ENCODE assay signal across 2 cellular contexts in the genomic region with DNA sequence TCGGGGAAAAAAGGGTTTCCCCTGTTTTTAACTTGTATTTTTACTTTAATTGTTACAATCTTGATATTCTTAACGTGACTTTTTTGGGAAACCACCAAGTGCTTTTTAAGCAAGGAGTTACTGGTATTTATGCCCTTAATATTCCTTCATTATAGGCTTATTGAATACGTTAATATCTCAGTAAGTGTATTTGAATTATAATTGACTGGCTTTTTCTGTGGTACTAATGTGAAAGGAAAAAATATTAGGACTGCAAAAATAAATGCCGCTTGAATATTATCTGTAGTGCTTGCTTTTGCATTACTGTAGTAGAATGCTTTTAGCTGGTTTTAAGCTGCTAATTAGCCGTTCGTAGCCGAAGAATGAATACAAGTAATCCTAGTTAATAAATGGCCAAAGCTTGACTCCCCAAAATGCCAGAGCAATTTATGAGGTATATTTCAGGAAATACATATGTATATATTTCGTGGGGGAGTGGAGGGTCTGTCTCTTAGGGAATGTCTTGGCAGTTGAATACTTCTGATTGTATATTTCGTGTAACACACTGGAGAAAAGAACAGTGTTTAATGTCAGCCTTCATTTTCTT.
TF ChIP-seq lines count a peak whose summit lies in the region.

No MANE protein-coding gene starts in this region.

TF ChIP-seq in A549, 52 proteins besides CTCF, POLR2A, EP300 and RAD21:
- TF ChIP-seq MAX (IDR thresholded peaks at IDR 0.05) (no peak), SMC3 (IDR thresholded peaks at IDR 0.05) (0 out of 3 replicates have a peak, but pooled peaks have one; percentile 2), MAFK (IDR thresholded peaks at IDR 0.05; ENCODE audit: partially characterized antibody) (no peak), JUN (IDR thresholded peaks at IDR 0.05) (0 out of 5 replicates have a peak, but pooled peaks of 1 of the 2 experiments have one; percentile 6)
- TF ChIP-seq, protein P1, sequence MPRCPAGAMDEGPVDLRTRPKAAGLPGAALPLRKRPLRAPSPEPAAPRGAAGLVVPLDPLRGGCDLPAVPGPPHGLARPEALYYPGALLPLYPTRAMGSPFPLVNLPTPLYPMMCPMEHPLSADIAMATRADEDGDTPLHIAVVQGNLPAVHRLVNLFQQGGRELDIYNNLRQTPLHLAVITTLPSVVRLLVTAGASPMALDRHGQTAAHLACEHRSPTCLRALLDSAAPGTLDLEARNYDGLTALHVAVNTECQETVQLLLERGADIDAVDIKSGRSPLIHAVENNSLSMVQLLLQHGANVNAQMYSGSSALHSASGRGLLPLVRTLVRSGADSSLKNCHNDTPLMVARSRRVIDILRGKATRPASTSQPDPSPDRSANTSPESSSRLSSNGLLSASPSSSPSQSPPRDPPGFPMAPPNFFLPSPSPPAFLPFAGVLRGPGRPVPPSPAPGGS (IDR thresholded peaks at IDR 0.05) = no peak

TF ChIP-seq in GM12878, 131 proteins besides CTCF, POLR2A, EP300 and RAD21:
- no peak for TF ChIP-seq CREB1 (IDR thresholded peaks at IDR 0.05; ENCODE audit: low read depth)
- TF ChIP-seq KLF5 (IDR thresholded peaks at IDR 0.05; ENCODE audit: partially characterized antibody) = no peak
- TF ChIP-seq FOXM1 (IDR thresholded peaks at IDR 0.05; ENCODE audit: low read depth, low read length) = 0 out of 2 replicates have a peak, but pooled peaks have one; percentile 9
- 0 out of 2 replicates have a peak, but pooled peaks have one; percentile 12 for TF ChIP-seq SMAD5 (IDR thresholded peaks at IDR 0.05; ENCODE audit: low read depth)
- TF ChIP-seq ZNF274 (IDR thresholded peaks at IDR 0.05; ENCODE audit: insufficient read depth, insufficient read length) = no peak
- no peak for TF ChIP-seq ASH2L (IDR thresholded peaks at IDR 0.05; ENCODE audit: borderline replicate concordance, low read depth)
- no peak for TF ChIP-seq FOS (IDR thresholded peaks at IDR 0.05; ENCODE audit: borderline replicate concordance, extremely low read depth, insufficient read length)
- TF ChIP-seq BHLHE40 (IDR thresholded peaks at IDR 0.05; ENCODE audit: borderline replicate concordance in 1 of 2, low read depth in 2 of 2, low read length in 1 of 2) = no peak
- peak; percentile 44; the same call in 1 of the 2 replicates for TF ChIP-seq MLLT1 (IDR thresholded peaks at IDR 0.05)
- TF ChIP-seq IKZF1 (conservative IDR thresholded peaks at IDR 0.05) = no peak
- no peak for TF ChIP-seq TCF3 (IDR thresholded peaks at IDR 0.05; ENCODE audit: borderline replicate concordance, insufficient read depth, low read depth, low read length)
- no peak for TF ChIP-seq MEF2B (IDR thresholded peaks at IDR 0.05; ENCODE audit: partially characterized antibody, poor library complexity, severe bottlenecking)
- no peak for TF ChIP-seq POU2F2 (IDR thresholded peaks at IDR 0.05; ENCODE audit: borderline replicate concordance, low read depth, low read length)
- TF ChIP-seq, protein P2, sequence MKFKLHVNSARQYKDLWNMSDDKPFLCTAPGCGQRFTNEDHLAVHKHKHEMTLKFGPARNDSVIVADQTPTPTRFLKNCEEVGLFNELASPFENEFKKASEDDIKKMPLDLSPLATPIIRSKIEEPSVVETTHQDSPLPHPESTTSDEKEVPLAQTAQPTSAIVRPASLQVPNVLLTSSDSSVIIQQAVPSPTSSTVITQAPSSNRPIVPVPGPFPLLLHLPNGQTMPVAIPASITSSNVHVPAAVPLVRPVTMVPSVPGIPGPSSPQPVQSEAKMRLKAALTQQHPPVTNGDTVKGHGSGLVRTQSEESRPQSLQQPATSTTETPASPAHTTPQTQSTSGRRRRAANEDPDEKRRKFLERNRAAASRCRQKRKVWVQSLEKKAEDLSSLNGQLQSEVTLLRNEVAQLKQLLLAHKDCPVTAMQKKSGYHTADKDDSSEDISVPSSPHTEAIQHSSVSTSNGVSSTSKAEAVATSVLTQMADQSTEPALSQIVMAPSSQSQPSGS (IDR thresholded peaks at IDR 0.05; ENCODE audit: low read length) = peak; percentile 6; the same call in 1 of the 2 replicates
- no peak for TF ChIP-seq CBX5 (IDR thresholded peaks at IDR 0.05; ENCODE audit: low read depth)
TF ChIP-seq in GM12878: peak in this region for 4.
